Comparison of ENCODE assay signal across 20 cellular contexts in genomic region chr10:16183989-16184643, GRCh38.
A peak's percentile ranks its signal among the peaks of the same experiment; 100 is the strongest.
DNase-seq lines count a peak whose midpoint lies in the region; ATAC-seq, FAIRE-seq and TF ChIP-seq lines count a peak whose summit lies in the region.
"Had no signal": no experiment of that assay in that cellular context is flagged by ENCODE, and none has a peak within 500 bp of the region (broad histone marks: within the 10 kb centered on the region; RNA-seq: fewer than 3 reads in every experiment).

No MANE protein-coding gene starts in this region.

- no peaks in the 10 kb centered on the region for H3K27me3 ChIP-seq in mammary epithelial cell (ENCODE audit: insufficient read depth, low read length)

- POLR2A ChIA-PET in MCF 10A (lab: Yijun Ruan, JAX) = no interaction called here

- H3K4me1 Mint-ChIP-seq in MCF 10A (ENCODE audit: insufficient read depth, unreplicated experiment) = no peaks in the 10 kb centered on the region

- no peaks in the 10 kb centered on the region for H3K9me3 Mint-ChIP-seq in MCF 10A (ENCODE audit: unreplicated experiment)
- H3K9me3 Mint-ChIP-seq: CD8-positive, alpha-beta T cell had no signal

- H3K27ac ChIP-seq in mammary epithelial cell (ENCODE audit: insufficient read depth, low read depth, low read length) = no peak overlapping the region
- H3K27ac ChIP-seq: 22Rv1, BLaER1, KMS-11 had no signal

- no peak overlapping the region for H3K4me3 Mint-ChIP-seq in MCF 10A (ENCODE audit: unreplicated experiment)
- H3K4me3 Mint-ChIP-seq: CD8-positive, alpha-beta T cell; GM23338 had no signal

- no peaks in the 10 kb centered on the region for H3K36me3 ChIP-seq in mammary epithelial cell (ENCODE audit: insufficient read depth, low read length)
- H3K36me3 ChIP-seq: BLaER1 had no signal

- CTCF ChIA-PET in mammary epithelial cell (lab: Charles Lee; ENCODE audit: low non-redundant PET) (no interaction called here), MCF 10A (lab: Yijun Ruan, JAX) (interaction anchor here (0.7 kb wide), 1 partner anchor 445 kb away, joined by 5 read pairs; no protein-coding TSS in a partner anchor)

- ATAC-seq in HG02588 (IDR thresholded peaks at IDR 0.05; ENCODE audit: unreplicated experiment) (no peak), GM18498 (IDR thresholded peaks at IDR 0.05; ENCODE audit: unreplicated experiment) (no peak)
- ATAC-seq: CD8-positive, alpha-beta T cell; GM23338; HepG2 had no signal

- H3K9me3 ChIP-seq in mammary epithelial cell (replicated peaks; ENCODE audit: insufficient read depth, low read length) = no peaks in the 10 kb centered on the region
- H3K9me3 ChIP-seq: BLaER1 had no signal

- peak; percentile 85 for FAIRE-seq in urothelium cell line (lab: Jason Lieb, UNC)
- FAIRE-seq: HepG2 had no signal

- dilution Hi-C loops in mammary epithelial cell (cut with HindIII; ENCODE audit: low sequenced_read_pairs) = no loop called here

- H3K27me3 Mint-ChIP-seq in MCF 10A (ENCODE audit: insufficient read depth, unreplicated experiment) = peaks cover 11% of the 10 kb centered on the region

- no peak overlapping the region for H3K9ac ChIP-seq in mammary epithelial cell (ENCODE audit: insufficient read depth, low read length)
- H3K9ac ChIP-seq: BLaER1, KMS-11 had no signal

- TF ChIP-seq CTCF in mammary epithelial cell (conservative IDR thresholded peaks at IDR 0.05 in 1 of 2, IDR thresholded peaks at IDR 0.05 in 1 of 2; ENCODE audit: extremely low read depth in 1 of 2, insufficient read depth in 1 of 2, low read depth in 1 of 2, low read length in 2 of 2) (no peak), MCF 10A (IDR thresholded peaks at IDR 0.05; ENCODE audit: unreplicated experiment) (no peak), epithelial cell of proximal tubule (conservative IDR thresholded peaks at IDR 0.05; ENCODE audit: low read depth, low read length) (peak; percentile 17)

- no peak overlapping the region for H3K27ac Mint-ChIP-seq in MCF 10A (ENCODE audit: low read depth, unreplicated experiment)
- H3K27ac Mint-ChIP-seq: CD8-positive, alpha-beta T cell; GM23338 had no signal

- no TSS peak for BruUV-seq in mammary epithelial cell (replicated peaks; lab: Mats Ljungman, UMichigan)
- no TSS peak for BruUV-seq in MCF 10A (replicated peaks; lab: Mats Ljungman, UMichigan)

- no peak overlapping the region for H2AFZ ChIP-seq in mammary epithelial cell (ENCODE audit: low read depth, low read length)
- H2AFZ ChIP-seq: GM23338 had no signal

- 52% methylated on average over 4 of the region's 4 CpGs for WGBS in mammary epithelial cell (ENCODE audit: low coverage, missing lambda C conversion rate)

- H3K4me3 ChIP-seq in mammary epithelial cell (replicated peaks in 1 of 3; ENCODE audit: insufficient read depth in 1 of 3, low read depth in 2 of 3, low read length in 3 of 3) (no peak overlapping the region), epithelial cell of proximal tubule (ENCODE audit: low read depth, low read length) (no peak overlapping the region)
- H3K4me3 ChIP-seq: BLaER1, GM23338 had no signal

- intact Hi-C loops in mammary epithelial cell (cut with micrococcal nuclease) (no loop called here), MCF 10A (cut with micrococcal nuclease) (no loop called here)

- in situ Hi-C loops in mammary epithelial cell (cut with MboI; ENCODE audit: low sequenced_read_pairs in 2 of 2) = no loop called here

- peak; percentile 66 for DNase-seq in mammary epithelial cell
- no peak for DNase-seq in MCF 10A (ENCODE audit: unreplicated experiment)
- DNase-seq in epithelial cell of proximal tubule (ENCODE audit: low read depth) = peak; percentile 92
- DNase-seq in myocyte (ENCODE audit: low read depth) = peak; percentile 56
- DNase-seq in urothelium cell line (ENCODE audit: low spot score) = peak; percentile 21
- DNase-seq in HuH-7.5 (ENCODE audit: low spot score) = no peak
- DNase-seq: CD8-positive, alpha-beta T cell; DMS79; MM.1S; NCI-H1092 treated with DMSO at 0.1 percent for 48 hours; NCI-H2081 treated with DMSO at 0.1 percent for 48 hours; NCI-H510A treated with DMSO at 0.1 percent for 48 hours; NCI-H82 had no signal

- no peaks in the 10 kb centered on the region for H3K79me2 ChIP-seq in mammary epithelial cell (ENCODE audit: insufficient read depth, low read length)

- H3K36me3 Mint-ChIP-seq in MCF 10A (ENCODE audit: insufficient read depth, unreplicated experiment) = no peaks in the 10 kb centered on the region
- H3K36me3 Mint-ChIP-seq: CD8-positive, alpha-beta T cell had no signal

- no peaks in the 10 kb centered on the region for H4K20me1 ChIP-seq in mammary epithelial cell (ENCODE audit: insufficient read depth, low read length)
- H4K20me1 ChIP-seq: BLaER1 had no signal

- peaks cover 4% of the 10 kb centered on the region for H3K4me1 ChIP-seq in mammary epithelial cell (ENCODE audit: insufficient read depth, low read length)

- no peak overlapping the region for H3K4me2 ChIP-seq in mammary epithelial cell (ENCODE audit: insufficient read depth, low read depth, low read length)
- H3K4me2 ChIP-seq: BLaER1, GM23338, KMS-11 had no signal

Comparison
In these comparisons a context has a peak if more than half of its experiments do, and no peak if none do; other contexts are left out.
1. DNase-seq: peak in mammary epithelial cell (single experiment), epithelial cell of proximal tubule (single experiment), myocyte (single experiment) and urothelium cell line (single experiment); none in MCF 10A (single experiment) and HuH-7.5 (single experiment).